In genomic region chr21:45556645-45557601, GRCh38 we compare ENCODE assay signal across 10 cellular contexts. TPM values are rescaled to one million over a fixed set of nuclear protein-coding genes. Genes with fewer than 3 reads are reported as not detected.
DNase-seq lines count a peak whose midpoint lies in the region; ATAC-seq and TF ChIP-seq lines count a peak whose summit lies in the region.
"Had no signal": no experiment of that assay in that cellular context is flagged by ENCODE, and none has a peak within 500 bp of the region (broad histone marks: within the 10 kb centered on the region; RNA-seq: fewer than 3 reads in every experiment).

No MANE protein-coding gene starts in this region.

- intact Hi-C loops in HCT116 (cut with micrococcal nuclease) = loop anchor here (1.0 to 10.0 kb wide), 3 partner anchors 263 to 368 kb away; no protein-coding TSS in a partner anchor
- intact Hi-C loops in adrenal gland (cut with DNase I) = loop anchor here (2.0 to 5.0 kb wide), 4 partner anchors 38 to 265 kb away; no protein-coding TSS in a partner anchor

- H2AFZ ChIP-seq in HCT116 (ENCODE audit: low read depth, low read length, poor library complexity, severe bottlenecking) = no peak overlapping the region

- H3K9ac ChIP-seq in BLaER1 = peak overlapping the region; percentile 50; the same call in 1 of the 2 replicates
- no peak overlapping the region for H3K9ac ChIP-seq in HCT116 (ENCODE audit: low read length)

- TF ChIP-seq POLR2A in HCT116 (IDR thresholded peaks at IDR 0.05; ENCODE audit: borderline replicate concordance, extremely low read depth, insufficient read depth, insufficient read length) = no peak
- no peak for TF ChIP-seq POLR2A in adrenal gland (IDR thresholded peaks at IDR 0.05)

- no peak for ATAC-seq in HCT116
- ATAC-seq in GM21619 (IDR thresholded peaks at IDR 0.05; ENCODE audit: unreplicated experiment) = no peak

- no peaks in the 10 kb centered on the region for H3K79me2 ChIP-seq in HCT116 (ENCODE audit: insufficient read depth, low read length)

- H3K9me2 ChIP-seq in HCT116 (ENCODE audit: insufficient read depth) = no peaks in the 10 kb centered on the region

- H3K4me1 ChIP-seq in BLaER1 = peaks cover 41% of the 10 kb centered on the region
- peaks cover 5 to 23% of the 10 kb centered on the region in 2 experiments; a peak in 3 of 4 replicates for H3K4me1 ChIP-seq in HCT116 (ENCODE audit: control insufficient read depth in 1 of 2, insufficient read depth in 2 of 2, low read length in 2 of 2)
- H3K4me1 ChIP-seq in adrenal gland (replicated peaks in 1 of 2) = peaks cover 0 to 4% of the 10 kb centered on the region in 2 donors
- no peaks in the 10 kb centered on the region for H3K4me1 ChIP-seq in mesodermal cell (ENCODE audit: control insufficient read depth, insufficient read depth, low read length, poor library complexity, severe bottlenecking)

- H3K4me3 ChIP-seq in BLaER1 (no peak overlapping the region), HCT116 (replicated peaks in 1 of 2; ENCODE audit: low read depth in 1 of 2, low read length in 2 of 2) (no peak overlapping the region; a peak in 1 of 4 replicates), adrenal gland (no peak overlapping the region), mesodermal cell (ENCODE audit: extremely low read depth, insufficient read depth, low read length, poor library complexity, severe bottlenecking) (peak overlapping the region; percentile 39)

- TF ChIP-seq CTCF in HCT116 (IDR thresholded peaks at IDR 0.05 in 2 of 3, conservative IDR thresholded peaks at IDR 0.05 in 1 of 3; ENCODE audit: borderline replicate concordance in 1 of 3, insufficient read depth in 1 of 3, low read depth in 2 of 3, low read length in 2 of 3) (no peak), adrenal gland (IDR thresholded peaks at IDR 0.05) (no peak)

- H4K20me1 ChIP-seq in BLaER1 (no peaks in the 10 kb centered on the region), HCT116 (ENCODE audit: insufficient read depth) (no peaks in the 10 kb centered on the region)

- H3K36me3 ChIP-seq in BLaER1 = no peaks in the 10 kb centered on the region
- no peaks in the 10 kb centered on the region for H3K36me3 ChIP-seq in HCT116 (ENCODE audit: control insufficient read depth in 1 of 2, insufficient read depth in 2 of 2, low read length in 2 of 2)
- no peaks in the 10 kb centered on the region for H3K36me3 ChIP-seq in adrenal gland (replicated peaks in 1 of 2)
- H3K36me3 ChIP-seq in mesodermal cell (ENCODE audit: control insufficient read depth, insufficient read depth, low read length) = no peaks in the 10 kb centered on the region

- H3K27me3 ChIP-seq in BLaER1 (no peaks in the 10 kb centered on the region), HCT116 (ENCODE audit: insufficient read depth, low read length) (no peaks in the 10 kb centered on the region), adrenal gland (no peaks in the 10 kb centered on the region)

- H3K4me2 ChIP-seq in BLaER1 (peak overlapping the region; percentile 94), HCT116 (ENCODE audit: low read length) (peak overlapping the region; percentile 80; the same call in 1 of the 2 replicates)

- H3K27ac ChIP-seq in BLaER1 (no peak overlapping the region), HCT116 (ENCODE audit: low read depth, low read length) (peak overlapping the region; percentile 75; the same call in 1 of the 2 replicates), adrenal gland (peak overlapping the region in 2 of 5 donors; percentile 94 to 97), mesodermal cell (ENCODE audit: low read depth, low read length, severe bottlenecking) (no peak overlapping the region)

- no peaks in the 10 kb centered on the region for H3K9me3 ChIP-seq in BLaER1
- no peaks in the 10 kb centered on the region for H3K9me3 ChIP-seq in HCT116 (ENCODE audit: control insufficient read depth in 1 of 2, insufficient read depth in 1 of 2, low read depth in 1 of 2, low read length in 2 of 2)
- no peaks in the 10 kb centered on the region for H3K9me3 ChIP-seq in adrenal gland (replicated peaks in 1 of 3)
- H3K9me3 ChIP-seq in mesodermal cell (ENCODE audit: control insufficient read depth, low read length) = no peaks in the 10 kb centered on the region

- BruUV-seq in HCT116 (replicated peaks; lab: Mats Ljungman, UMichigan) = no TSS peak

- POLR2A ChIA-PET in HCT116 (lab: Charles Lee) = interaction anchor here (0.7 to 1.6 kb wide), 3 partner anchors 35 to 364 kb away, joined by 3 to 5 read pairs (median 3); no protein-coding TSS in a partner anchor

- CTCF ChIA-PET in HCT116 (lab: Charles Lee) = interaction anchor here (0.6 to 1.7 kb wide), 20 partner anchors 12 to 417 kb away, joined by 3 to 39 read pairs (median 4); partner anchors contain the start of gene POFUT2

- WGBS in adrenal gland, 4 donors = 81 to 89% (median 86%) methylated on average over 7 to 33 of the region's 33 CpGs
- WGBS in mesodermal cell (ENCODE audit: insufficient coverage in 2 of 2), 2 experiments = 96% methylated on average over 26 to 33 of the region's 33 CpGs

- no peak for DNase-seq in HCT116 (ENCODE audit: low read depth, low spot score)
- DNase-seq in adrenal gland = peak in 5 of 7 donors; percentile 21 to 39 (median 29)
- no peak for DNase-seq in MV-4-11 (lab: John Stamatoyannopoulos, UW)
- DNase-seq in NCI-H524 (lab: John Stamatoyannopoulos, UW) = no peak
- no peak for DNase-seq in iPS-NIHi7 (ENCODE audit: extremely low spot score)
- DNase-seq: effector memory CD8-positive, alpha-beta T cell; stimulated activated CD4-positive, alpha-beta T cell treated with anti-CD3 and anti-CD28 coated beads, Interleukin-4, amount 100 ng/mL, for 24 hours had no signal

- no peak for TF ChIP-seq RAD21 in HCT116 (IDR thresholded peaks at IDR 0.05; ENCODE audit: low read depth)

- RAD21 ChIA-PET in HCT116 (lab: Charles Lee; ENCODE audit: low non-redundant PET in 1 of 2, low total read pairs in 2 of 2, uncharacterized antibody in 2 of 2, unreplicated experiment in 2 of 2) = interaction anchor here (0.6 to 1.1 kb wide), 6 partner anchors 39 to 415 kb away, joined by 3 to 6 read pairs (median 4); no protein-coding TSS in a partner anchor

TF ChIP-seq in HCT116, 20 proteins besides CTCF, POLR2A, EP300 and RAD21:
- TF ChIP-seq ZFX (IDR thresholded peaks at IDR 0.05) = no peak
- no peak for TF ChIP-seq CEBPB (IDR thresholded peaks at IDR 0.05; ENCODE audit: low read depth)
- TF ChIP-seq SIN3A (IDR thresholded peaks at IDR 0.05; ENCODE audit: low read depth) = no peak
- no peak for TF ChIP-seq EZH2 (IDR thresholded peaks at IDR 0.05)
- no peak for TF ChIP-seq POLR2AphosphoS5 (IDR thresholded peaks at IDR 0.05; ENCODE audit: low read depth, low read length)
- TF ChIP-seq EGR1 (IDR thresholded peaks at IDR 0.05; ENCODE audit: low read depth) = no peak
- no peak for TF ChIP-seq ZNF274 (IDR thresholded peaks at IDR 0.05; ENCODE audit: low read depth, low read length)
- TF ChIP-seq ELF1 (IDR thresholded peaks at IDR 0.05; ENCODE audit: borderline replicate concordance, low read depth) = no peak
- no peak for TF ChIP-seq TCF7L2 (IDR thresholded peaks at IDR 0.05; ENCODE audit: borderline replicate concordance, extremely low read depth, insufficient read depth, insufficient read length)
- no peak for TF ChIP-seq SRF (IDR thresholded peaks at IDR 0.05; ENCODE audit: low read depth)
- TF ChIP-seq ATF3 (IDR thresholded peaks at IDR 0.05) = no peak
- no peak for TF ChIP-seq REST (IDR thresholded peaks at IDR 0.05; ENCODE audit: low read depth)
- no peak for TF ChIP-seq CBX3 (IDR thresholded peaks at IDR 0.05; ENCODE audit: low read depth)
- no peak for TF ChIP-seq EZH2phosphoT487 (IDR thresholded peaks at IDR 0.05; ENCODE audit: borderline replicate concordance)
- no peak for TF ChIP-seq MAX (IDR thresholded peaks at IDR 0.05)
- TF ChIP-seq FOSL1 (IDR thresholded peaks at IDR 0.05; ENCODE audit: low read depth) = no peak
- TF ChIP-seq YY1 (IDR thresholded peaks at IDR 0.05; ENCODE audit: extremely low read depth, insufficient replicate concordance, low read depth, low read length) = no peak
- TF ChIP-seq JUND (IDR thresholded peaks at IDR 0.05) = no peak

RNA-seq across cellular contexts. Expression of gene SLC19A1, which starts 14.7 kb away (rescaled TPM):
- total RNA-seq in HCT116 (2021; ENCODE audit: unreplicated experiment) = 50.2 TPM
- 23.8 and 27.8 TPM in 2 replicates for polyA plus RNA-seq in HCT116 (2012)
- total RNA-seq in adrenal gland = 10 to 100 TPM; 13.1 to 21.2 (median 18.9) TPM
- 10 to 100 TPM in 2 of 3 donors, 1 to 10 TPM in 1; 1.7 to 15.2 (median 14.2) TPM for polyA plus RNA-seq in adrenal gland
- polyA plus RNA-seq in mesodermal cell (2013, experiment 1 of 2) = 13.7 TPM
- polyA plus RNA-seq in mesodermal cell (2013, experiment 2 of 2) = 9.4 TPM

Comparison
In these comparisons a context has a peak if more than half of its experiments do, and no peak if none do; other contexts are left out.
1. DNase-seq: peak in adrenal gland (5 of 7); none in HCT116 (single experiment), MV-4-11 (single experiment), NCI-H524 (0 of 2) and iPS-NIHi7 (single experiment).